ENCODE assay signal across 14 cellular contexts in genomic region chr20:32569380-32570305, GRCh38. TPM values are rescaled to one million over a fixed set of nuclear protein-coding genes. Genes with fewer than 3 reads are reported as not detected.
DNase-seq lines count a peak whose midpoint lies in the region; ATAC-seq and TF ChIP-seq lines count a peak whose summit lies in the region.
"Had no signal": no experiment of that assay in that cellular context is flagged by ENCODE, and none has a peak within 500 bp of the region (broad histone marks: within the 10 kb centered on the region; RNA-seq: fewer than 3 reads in every experiment).

No MANE protein-coding gene starts in this region.

- H2AFZ ChIP-seq in osteoblast (ENCODE audit: low read length), result no peak overlapping the region

- H3K27ac Mint-ChIP-seq in activated CD4-positive, alpha-beta T cell treated with anti-CD3 and anti-CD28 coated beads for 36 hours, result peak overlapping the region; percentile 45
- peak overlapping the region; percentile 56 for H3K27ac Mint-ChIP-seq in T-helper 2 cell treated with Interferon-gamma antibody and Interleukin-4, amounts not matched to agents 5 μg/mL and 100 μg/mL, for 36 hours
- peak overlapping the region; percentile 1 for H3K27ac Mint-ChIP-seq in glutamatergic neuron (ENCODE audit: unreplicated experiment)

- H4K20me1 ChIP-seq in osteoblast (ENCODE audit: insufficient read depth, low read length), result no peaks in the 10 kb centered on the region

- H3K9me3 ChIP-seq in osteoblast (ENCODE audit: low read depth, low read length), result no peaks in the 10 kb centered on the region
- no peaks in the 10 kb centered on the region for H3K9me3 ChIP-seq in vagina
- H3K9me3 ChIP-seq: breast epithelium, testis had no signal

- H3K27me3 Mint-ChIP-seq in activated CD4-positive, alpha-beta T cell treated with anti-CD3 and anti-CD28 coated beads for 36 hours, result no peaks in the 10 kb centered on the region
- H3K27me3 Mint-ChIP-seq in T-helper 2 cell treated with Interferon-gamma antibody and Interleukin-4, amounts not matched to agents 5 μg/mL and 100 μg/mL, for 36 hours (ENCODE audit: low read depth), result no peaks in the 10 kb centered on the region
- peaks cover 11% of the 10 kb centered on the region for H3K27me3 Mint-ChIP-seq in glutamatergic neuron (ENCODE audit: unreplicated experiment)

- H3K79me2 ChIP-seq in osteoblast (ENCODE audit: insufficient read depth, low read length), result no peaks in the 10 kb centered on the region

- ATAC-seq in activated CD4-positive, alpha-beta T cell treated with anti-CD3 and anti-CD28 coated beads for 36 hours, result no peak
- ATAC-seq in GM21786 (IDR thresholded peaks at IDR 0.05; ENCODE audit: unreplicated experiment), result no peak

- no peak overlapping the region for H3K4me3 Mint-ChIP-seq in activated CD4-positive, alpha-beta T cell treated with anti-CD3 and anti-CD28 coated beads for 36 hours
- H3K4me3 Mint-ChIP-seq in T-helper 2 cell treated with Interferon-gamma antibody and Interleukin-4, amounts not matched to agents 5 μg/mL and 100 μg/mL, for 36 hours, result no peak overlapping the region
- H3K4me3 Mint-ChIP-seq in glutamatergic neuron (ENCODE audit: unreplicated experiment), result no peak overlapping the region

- H3K4me3 ChIP-seq in osteoblast (ENCODE audit: insufficient read depth, low read length), result no peak overlapping the region
- H3K4me3 ChIP-seq in vagina, result no peak overlapping the region
- H3K4me3 ChIP-seq: breast epithelium, testis had no signal

- intact Hi-C loops in activated CD4-positive, alpha-beta T cell treated with anti-CD3 and anti-CD28 coated beads for 36 hours (cut with DNase I, micrococcal nuclease), result no loop called here
- intact Hi-C loops in vagina (cut with DNase I), result no loop called here

- DNase-seq in activated CD4-positive, alpha-beta T cell treated with anti-CD3 and anti-CD28 coated beads for 36 hours, result no peak
- no peak for DNase-seq in activated CD4-positive, alpha-beta T cell treated with anti-CD3 and anti-CD28 coated beads for 48 hours
- DNase-seq in T-helper 2 cell treated with Interferon-gamma antibody and Interleukin-4, amounts not matched to agents 5 μg/mL and 100 μg/mL, for 36 hours (ENCODE audit: low spot score), result no peak
- DNase-seq in glutamatergic neuron (no peak), osteoblast (ENCODE audit: insufficient read length, low spot score, missing footprints) (peak; percentile 70), vagina (ENCODE audit: extremely low spot score in 2 of 2) (no peak), erythroblast (lab: John Stamatoyannopoulos, UW) (no peak)
- DNase-seq: 8988T; activated CD4-positive, alpha-beta T cell treated with anti-CD3 and anti-CD28 coated beads, Interleukin-2, amount 50 U/mL, for 48 hours; activated effector memory CD4-positive, alpha-beta T cell treated with anti-CD3 and anti-CD28 coated beads, Interleukin-2, amount 50 U/mL, for 16 hours; NCI-H446 treated with DMSO at 0.1 percent for 48 hours; testis had no signal

- H3K36me3 Mint-ChIP-seq in activated CD4-positive, alpha-beta T cell treated with anti-CD3 and anti-CD28 coated beads for 36 hours (ENCODE audit: low read depth), result no peaks in the 10 kb centered on the region
- H3K36me3 Mint-ChIP-seq in T-helper 2 cell treated with Interferon-gamma antibody and Interleukin-4, amounts not matched to agents 5 μg/mL and 100 μg/mL, for 36 hours (ENCODE audit: low read depth), result no peaks in the 10 kb centered on the region
- peaks cover 5% of the 10 kb centered on the region for H3K36me3 Mint-ChIP-seq in glutamatergic neuron (ENCODE audit: unreplicated experiment)

- no peak overlapping the region for H3K27ac ChIP-seq in osteoblast (ENCODE audit: low read depth, low read length)
- no peak overlapping the region for H3K27ac ChIP-seq in vagina
- H3K27ac ChIP-seq: breast epithelium, testis had no signal

- H3K9me3 Mint-ChIP-seq in activated CD4-positive, alpha-beta T cell treated with anti-CD3 and anti-CD28 coated beads for 36 hours (ENCODE audit: low read depth), result no peaks in the 10 kb centered on the region
- H3K9me3 Mint-ChIP-seq in T-helper 2 cell treated with Interferon-gamma antibody and Interleukin-4, amounts not matched to agents 5 μg/mL and 100 μg/mL, for 36 hours, result no peaks in the 10 kb centered on the region
- H3K9me3 Mint-ChIP-seq in glutamatergic neuron (ENCODE audit: unreplicated experiment), result peaks cover 6% of the 10 kb centered on the region

- H3K27me3 ChIP-seq in osteoblast (ENCODE audit: insufficient read depth, low read length), result no peaks in the 10 kb centered on the region
- no peaks in the 10 kb centered on the region for H3K27me3 ChIP-seq in vagina
- H3K27me3 ChIP-seq: breast epithelium, testis had no signal

- H3K4me1 ChIP-seq in osteoblast (ENCODE audit: insufficient read depth, low read length), result peaks cover 5% of the 10 kb centered on the region
- H3K4me1 ChIP-seq in vagina, result no peaks in the 10 kb centered on the region
- H3K4me1 ChIP-seq: breast epithelium, testis had no signal

- H3K4me2 ChIP-seq in osteoblast (ENCODE audit: insufficient read depth, low read length), result no peak overlapping the region

- no peak for TF ChIP-seq CTCF in glutamatergic neuron (IDR thresholded peaks at IDR 0.05; ENCODE audit: partially characterized antibody, unreplicated experiment)
- no peak for TF ChIP-seq CTCF in osteoblast (IDR thresholded peaks at IDR 0.05; ENCODE audit: extremely low read depth, low read depth, low read length)
- no peak for TF ChIP-seq CTCF in vagina (IDR thresholded peaks at IDR 0.05)

- H3K4me1 Mint-ChIP-seq in activated CD4-positive, alpha-beta T cell treated with anti-CD3 and anti-CD28 coated beads for 36 hours, result peaks cover 38% of the 10 kb centered on the region
- peaks cover 2% of the 10 kb centered on the region for H3K4me1 Mint-ChIP-seq in T-helper 2 cell treated with Interferon-gamma antibody and Interleukin-4, amounts not matched to agents 5 μg/mL and 100 μg/mL, for 36 hours (ENCODE audit: low read depth)
- peaks cover 9% of the 10 kb centered on the region for H3K4me1 Mint-ChIP-seq in glutamatergic neuron (ENCODE audit: low read depth, unreplicated experiment)

- no peak for TF ChIP-seq POLR2A in vagina (IDR thresholded peaks at IDR 0.05)
- no peak for TF ChIP-seq POLR2A in erythroblast (IDR thresholded peaks at IDR 0.05; ENCODE audit: low read length)

- CTCF ChIA-PET in activated CD4-positive, alpha-beta T cell treated with anti-CD3 and anti-CD28 coated beads for 36 hours (lab: Charles Lee), result interaction anchor here (0.6 to 2.3 kb wide), 5 partner anchors 8 to 1248 kb away, joined by 3 to 7 read pairs (median 3); no protein-coding TSS in a partner anchor

- POLR2A ChIA-PET in activated CD4-positive, alpha-beta T cell treated with anti-CD3 and anti-CD28 coated beads for 36 hours (lab: Charles Lee), result interaction anchor here (0.6 kb wide), 1 partner anchor 295 kb away, joined by 5 read pairs; no protein-coding TSS in a partner anchor

- no peaks in the 10 kb centered on the region for H3K36me3 ChIP-seq in osteoblast (ENCODE audit: insufficient read depth, low read length)
- no peaks in the 10 kb centered on the region for H3K36me3 ChIP-seq in vagina
- H3K36me3 ChIP-seq: breast epithelium had no signal

RNA-seq across cellular contexts. Expression of gene NOL4L, which starts 15.5 kb away (rescaled TPM):
- 10 to 100 TPM; 17.3 to 22.0 TPM for total RNA-seq in activated CD4-positive, alpha-beta T cell treated with anti-CD3 and anti-CD28 coated beads for 36 hours
- 106 TPM for total RNA-seq in glutamatergic neuron (ENCODE audit: unreplicated experiment)
- 5.9 and 6.2 TPM in 2 replicates for total RNA-seq in osteoblast
- 17.9 TPM for total RNA-seq in vagina

Comparison
In these comparisons a context has a peak if more than half of its experiments do, and no peak if none do; other contexts are left out.
1. H3K27ac Mint-ChIP-seq: peak in every context shown above with its lines; median percentile 56 in T-helper 2 cell treated with Interferon-gamma antibody and Interleukin-4, amounts not matched to agents 5 μg/mL and 100 μg/mL, for 36 hours; 45 in activated CD4-positive, alpha-beta T cell treated with anti-CD3 and anti-CD28 coated beads for 36 hours; 1 in glutamatergic neuron.